ENCODE assay signal across 1 cellular context in the genomic region with DNA sequence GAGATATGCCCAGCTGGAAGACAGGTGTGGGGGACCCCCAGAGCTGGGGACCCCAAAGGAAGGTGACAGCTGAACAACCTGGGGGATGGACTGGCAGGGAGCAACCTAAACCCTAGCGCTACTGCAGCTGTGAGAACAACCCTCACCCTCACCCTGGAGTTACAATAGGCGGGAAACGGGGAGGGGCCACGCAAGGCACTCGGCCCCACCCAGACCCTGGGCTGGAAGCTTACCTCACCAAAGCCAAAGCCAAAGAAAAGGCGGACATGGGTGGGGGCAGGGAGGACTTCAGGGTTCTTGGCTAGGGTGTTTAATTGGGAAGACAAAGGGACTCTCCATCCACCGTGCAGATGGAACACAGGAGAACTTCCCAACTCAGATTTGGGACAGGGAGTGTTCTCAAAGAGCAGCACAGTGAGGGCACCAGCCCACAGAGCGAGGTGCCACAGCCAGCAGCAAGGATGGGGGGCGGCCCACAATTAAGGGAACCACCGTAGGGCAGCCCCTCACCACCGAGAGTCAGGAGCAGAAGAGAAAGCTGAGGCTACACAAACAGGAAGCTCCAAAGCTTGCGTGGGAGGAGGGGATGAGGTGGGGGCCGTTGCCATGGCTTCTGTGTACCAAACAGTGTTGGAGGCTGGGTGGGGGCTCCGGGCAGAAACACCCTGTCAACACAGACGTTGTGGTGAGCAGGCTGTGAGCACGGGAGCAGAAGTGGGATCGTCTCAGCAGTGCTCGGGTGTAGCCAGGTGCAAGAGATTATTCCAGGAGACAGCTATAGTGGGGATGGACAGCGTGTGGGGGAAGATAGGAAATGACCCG.
TF ChIP-seq lines count a peak whose summit lies in the region.

No MANE protein-coding gene starts in this region.

TF ChIP-seq in K562, 482 proteins besides CTCF, POLR2A, EP300 and RAD21 (continued from another document and continues in another):
- TF ChIP-seq, protein P1, sequence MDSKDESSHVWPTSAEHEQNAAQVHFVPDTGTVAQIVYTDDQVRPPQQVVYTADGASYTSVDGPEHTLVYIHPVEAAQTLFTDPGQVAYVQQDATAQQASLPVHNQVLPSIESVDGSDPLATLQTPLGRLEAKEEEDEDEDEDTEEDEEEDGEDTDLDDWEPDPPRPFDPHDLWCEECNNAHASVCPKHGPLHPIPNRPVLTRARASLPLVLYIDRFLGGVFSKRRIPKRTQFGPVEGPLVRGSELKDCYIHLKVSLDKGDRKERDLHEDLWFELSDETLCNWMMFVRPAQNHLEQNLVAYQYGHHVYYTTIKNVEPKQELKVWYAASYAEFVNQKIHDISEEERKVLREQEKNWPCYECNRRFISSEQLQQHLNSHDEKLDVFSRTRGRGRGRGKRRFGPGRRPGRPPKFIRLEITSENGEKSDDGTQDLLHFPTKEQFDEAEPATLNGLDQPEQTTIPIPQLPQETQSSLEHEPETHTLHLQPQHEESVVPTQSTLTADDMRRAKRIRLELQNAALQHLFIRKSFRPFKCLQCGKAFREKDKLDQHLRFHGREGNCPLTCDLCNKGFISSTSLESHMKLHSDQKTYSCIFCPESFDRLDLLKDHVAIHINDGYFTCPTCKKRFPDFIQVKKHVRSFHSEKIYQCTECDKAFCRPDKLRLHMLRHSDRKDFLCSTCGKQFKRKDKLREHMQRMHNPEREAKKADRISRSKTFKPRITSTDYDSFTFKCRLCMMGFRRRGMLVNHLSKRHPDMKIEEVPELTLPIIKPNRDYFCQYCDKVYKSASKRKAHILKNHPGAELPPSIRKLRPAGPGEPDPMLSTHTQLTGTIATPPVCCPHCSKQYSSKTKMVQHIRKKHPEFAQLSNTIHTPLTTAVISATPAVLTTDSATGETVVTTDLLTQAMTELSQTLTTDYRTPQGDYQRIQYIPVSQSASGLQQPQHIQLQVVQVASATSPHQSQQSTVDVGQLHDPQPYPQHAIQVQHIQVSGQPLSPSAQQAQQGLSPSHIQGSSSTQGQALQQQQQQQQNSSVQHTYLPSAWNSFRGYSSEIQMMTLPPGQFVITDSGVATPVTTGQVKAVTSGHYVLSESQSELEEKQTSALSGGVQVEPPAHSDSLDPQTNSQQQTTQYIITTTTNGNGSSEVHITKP (IDR thresholded peaks at IDR 0.05; ENCODE audit: partially characterized antibody) = peak; percentile 2
- TF ChIP-seq FOXP1 (CRISPR knock-in tag; IDR thresholded peaks at IDR 0.05) (peak; percentile 79), SAP30 (IDR thresholded peaks at IDR 0.05; ENCODE audit: borderline replicate concordance, insufficient read depth, low read depth, low read length, poor library complexity, severe bottlenecking) (peak; percentile 13), ETV1 (tag; conservative IDR thresholded peaks at IDR 0.05; ENCODE audit: low read depth) (peak; percentile 77), MYC (IDR thresholded peaks at IDR 0.05; ENCODE audit: low read depth, low read length) (no peak), MYC (CRISPR knock-in tag; IDR thresholded peaks at IDR 0.05; ENCODE audit: borderline replicate concordance, low read depth) (peak; percentile 20; the same call in 1 of the 2 replicates), KDM1A (IDR thresholded peaks at IDR 0.05) (0 out of 4 replicates have a peak, but pooled peaks of 1 of the 2 experiments have one; percentile 19), TAF9B (IDR thresholded peaks at IDR 0.05; ENCODE audit: partially characterized antibody) (peak; percentile 55), FOXJ3 (CRISPR knock-in tag; IDR thresholded peaks at IDR 0.05) (peak; percentile 99), BACH1 (tag; IDR thresholded peaks at IDR 0.05) (no peak), XRCC4 (IDR thresholded peaks at IDR 0.05; ENCODE audit: extremely low read depth, insufficient read depth, insufficient read length) (no peak), RFX1 (IDR thresholded peaks at IDR 0.05) (peak; percentile 95), ATF7 (IDR thresholded peaks at IDR 0.05) (peak; percentile 68), OTX1 (CRISPR knock-in tag; IDR thresholded peaks at IDR 0.05) (peak; percentile 35; the same call in 1 of the 2 replicates), SMARCE1 (IDR thresholded peaks at IDR 0.05) (peak; percentile 69), LCOR (CRISPR knock-in tag; IDR thresholded peaks at IDR 0.05) (0 out of 2 replicates have a peak, but pooled peaks have one; percentile 56), PTTG1 (tag; IDR thresholded peaks at IDR 0.05; ENCODE audit: low read depth) (no peak), MAZ (CRISPR knock-in tag; conservative IDR thresholded peaks at IDR 0.05 in 1 of 2, IDR thresholded peaks at IDR 0.05 in 1 of 2) (peak; percentile 46 to 95; a peak in 3 of 4 replicates), POLR2G (IDR thresholded peaks at IDR 0.05; ENCODE audit: low read depth, low read length) (peak; percentile 64), KDM5B (IDR thresholded peaks at IDR 0.05; ENCODE audit: insufficient replicate concordance, low read depth, low read length) (peak; percentile 23), HNRNPLL (IDR thresholded peaks at IDR 0.05; ENCODE audit: low read depth, low read length, poor library complexity, severe bottlenecking) (peak; percentile 33), CBFA2T2 (conservative IDR thresholded peaks at IDR 0.05) (peak; percentile 33), SMAD1 (IDR thresholded peaks at IDR 0.05; ENCODE audit: low read depth, low read length, partially characterized antibody) (peak; percentile 40), BRD4 (IDR thresholded peaks at IDR 0.05) (0 out of 2 replicates have a peak, but pooled peaks have one; percentile 11), SNRNP70 (optimal IDR thresholded peaks at IDR 0.05; ENCODE audit: low read depth, low read length) (no peak), HDAC1 (IDR thresholded peaks at IDR 0.05) (peak in 1 of 2 experiments; percentile 67; a peak in 1 of 4 replicates), POLR2B (IDR thresholded peaks at IDR 0.05; ENCODE audit: low read depth, partially characterized antibody) (peak; percentile 8), ZKSCAN8 (CRISPR knock-in tag; IDR thresholded peaks at IDR 0.05) (no peak), NFATC3 (IDR thresholded peaks at IDR 0.05) (no peak), POLR2AphosphoS5 (IDR thresholded peaks at IDR 0.05; ENCODE audit: control insufficient read depth, insufficient read depth, low read depth, low read length) (peak; percentile 31; the same call in 1 of the 2 replicates)
- TF ChIP-seq, protein P2, sequence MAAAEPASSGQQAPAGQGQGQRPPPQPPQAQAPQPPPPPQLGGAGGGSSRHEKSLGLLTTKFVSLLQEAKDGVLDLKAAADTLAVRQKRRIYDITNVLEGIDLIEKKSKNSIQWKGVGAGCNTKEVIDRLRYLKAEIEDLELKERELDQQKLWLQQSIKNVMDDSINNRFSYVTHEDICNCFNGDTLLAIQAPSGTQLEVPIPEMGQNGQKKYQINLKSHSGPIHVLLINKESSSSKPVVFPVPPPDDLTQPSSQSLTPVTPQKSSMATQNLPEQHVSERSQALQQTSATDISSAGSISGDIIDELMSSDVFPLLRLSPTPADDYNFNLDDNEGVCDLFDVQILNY (CRISPR knock-in tag; IDR thresholded peaks at IDR 0.05) = 0 out of 2 replicates have a peak, but pooled peaks have one; percentile 61
- TF ChIP-seq, protein P3, sequence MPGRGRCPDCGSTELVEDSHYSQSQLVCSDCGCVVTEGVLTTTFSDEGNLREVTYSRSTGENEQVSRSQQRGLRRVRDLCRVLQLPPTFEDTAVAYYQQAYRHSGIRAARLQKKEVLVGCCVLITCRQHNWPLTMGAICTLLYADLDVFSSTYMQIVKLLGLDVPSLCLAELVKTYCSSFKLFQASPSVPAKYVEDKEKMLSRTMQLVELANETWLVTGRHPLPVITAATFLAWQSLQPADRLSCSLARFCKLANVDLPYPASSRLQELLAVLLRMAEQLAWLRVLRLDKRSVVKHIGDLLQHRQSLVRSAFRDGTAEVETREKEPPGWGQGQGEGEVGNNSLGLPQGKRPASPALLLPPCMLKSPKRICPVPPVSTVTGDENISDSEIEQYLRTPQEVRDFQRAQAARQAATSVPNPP (IDR thresholded peaks at IDR 0.05; ENCODE audit: borderline replicate concordance, insufficient read depth, insufficient read length) = no peak
- TF ChIP-seq, protein P4, sequence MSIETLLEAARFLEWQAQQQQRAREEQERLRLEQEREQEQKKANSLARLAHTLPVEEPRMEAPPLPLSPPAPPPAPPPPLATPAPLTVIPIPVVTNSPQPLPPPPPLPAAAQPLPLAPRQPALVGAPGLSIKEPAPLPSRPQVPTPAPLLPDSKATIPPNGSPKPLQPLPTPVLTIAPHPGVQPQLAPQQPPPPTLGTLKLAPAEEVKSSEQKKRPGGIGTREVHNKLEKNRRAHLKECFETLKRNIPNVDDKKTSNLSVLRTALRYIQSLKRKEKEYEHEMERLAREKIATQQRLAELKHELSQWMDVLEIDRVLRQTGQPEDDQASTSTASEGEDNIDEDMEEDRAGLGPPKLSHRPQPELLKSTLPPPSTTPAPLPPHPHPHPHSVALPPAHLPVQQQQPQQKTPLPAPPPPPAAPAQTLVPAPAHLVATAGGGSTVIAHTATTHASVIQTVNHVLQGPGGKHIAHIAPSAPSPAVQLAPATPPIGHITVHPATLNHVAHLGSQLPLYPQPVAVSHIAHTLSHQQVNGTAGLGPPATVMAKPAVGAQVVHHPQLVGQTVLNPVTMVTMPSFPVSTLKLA (conservative IDR thresholded peaks at IDR 0.05) = peak in 1 of 2 experiments; percentile 60; a peak in 2 of 4 replicates
- TF ChIP-seq, protein P5, sequence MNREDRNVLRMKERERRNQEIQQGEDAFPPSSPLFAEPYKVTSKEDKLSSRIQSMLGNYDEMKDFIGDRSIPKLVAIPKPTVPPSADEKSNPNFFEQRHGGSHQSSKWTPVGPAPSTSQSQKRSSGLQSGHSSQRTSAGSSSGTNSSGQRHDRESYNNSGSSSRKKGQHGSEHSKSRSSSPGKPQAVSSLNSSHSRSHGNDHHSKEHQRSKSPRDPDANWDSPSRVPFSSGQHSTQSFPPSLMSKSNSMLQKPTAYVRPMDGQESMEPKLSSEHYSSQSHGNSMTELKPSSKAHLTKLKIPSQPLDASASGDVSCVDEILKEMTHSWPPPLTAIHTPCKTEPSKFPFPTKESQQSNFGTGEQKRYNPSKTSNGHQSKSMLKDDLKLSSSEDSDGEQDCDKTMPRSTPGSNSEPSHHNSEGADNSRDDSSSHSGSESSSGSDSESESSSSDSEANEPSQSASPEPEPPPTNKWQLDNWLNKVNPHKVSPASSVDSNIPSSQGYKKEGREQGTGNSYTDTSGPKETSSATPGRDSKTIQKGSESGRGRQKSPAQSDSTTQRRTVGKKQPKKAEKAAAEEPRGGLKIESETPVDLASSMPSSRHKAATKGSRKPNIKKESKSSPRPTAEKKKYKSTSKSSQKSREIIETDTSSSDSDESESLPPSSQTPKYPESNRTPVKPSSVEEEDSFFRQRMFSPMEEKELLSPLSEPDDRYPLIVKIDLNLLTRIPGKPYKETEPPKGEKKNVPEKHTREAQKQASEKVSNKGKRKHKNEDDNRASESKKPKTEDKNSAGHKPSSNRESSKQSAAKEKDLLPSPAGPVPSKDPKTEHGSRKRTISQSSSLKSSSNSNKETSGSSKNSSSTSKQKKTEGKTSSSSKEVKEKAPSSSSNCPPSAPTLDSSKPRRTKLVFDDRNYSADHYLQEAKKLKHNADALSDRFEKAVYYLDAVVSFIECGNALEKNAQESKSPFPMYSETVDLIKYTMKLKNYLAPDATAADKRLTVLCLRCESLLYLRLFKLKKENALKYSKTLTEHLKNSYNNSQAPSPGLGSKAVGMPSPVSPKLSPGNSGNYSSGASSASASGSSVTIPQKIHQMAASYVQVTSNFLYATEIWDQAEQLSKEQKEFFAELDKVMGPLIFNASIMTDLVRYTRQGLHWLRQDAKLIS (CRISPR knock-in tag; IDR thresholded peaks at IDR 0.05) = peak; percentile 63; the same call in 1 of the 2 replicates
- TF ChIP-seq, protein P6, sequence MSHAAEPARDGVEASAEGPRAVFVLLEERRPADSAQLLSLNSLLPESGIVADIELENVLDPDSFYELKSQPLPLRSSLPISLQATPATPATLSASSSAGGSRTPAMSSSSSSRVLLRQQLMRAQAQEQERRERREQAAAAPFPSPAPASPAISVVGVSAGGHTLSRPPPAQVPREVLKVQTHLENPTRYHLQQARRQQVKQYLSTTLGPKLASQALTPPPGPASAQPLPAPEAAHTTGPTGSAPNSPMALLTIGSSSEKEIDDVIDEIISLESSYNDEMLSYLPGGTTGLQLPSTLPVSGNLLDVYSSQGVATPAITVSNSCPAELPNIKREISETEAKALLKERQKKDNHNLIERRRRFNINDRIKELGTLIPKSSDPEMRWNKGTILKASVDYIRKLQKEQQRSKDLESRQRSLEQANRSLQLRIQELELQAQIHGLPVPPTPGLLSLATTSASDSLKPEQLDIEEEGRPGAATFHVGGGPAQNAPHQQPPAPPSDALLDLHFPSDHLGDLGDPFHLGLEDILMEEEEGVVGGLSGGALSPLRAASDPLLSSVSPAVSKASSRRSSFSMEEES (CRISPR knock-in tag; IDR thresholded peaks at IDR 0.05) = no peak
- TF ChIP-seq, protein P7, sequence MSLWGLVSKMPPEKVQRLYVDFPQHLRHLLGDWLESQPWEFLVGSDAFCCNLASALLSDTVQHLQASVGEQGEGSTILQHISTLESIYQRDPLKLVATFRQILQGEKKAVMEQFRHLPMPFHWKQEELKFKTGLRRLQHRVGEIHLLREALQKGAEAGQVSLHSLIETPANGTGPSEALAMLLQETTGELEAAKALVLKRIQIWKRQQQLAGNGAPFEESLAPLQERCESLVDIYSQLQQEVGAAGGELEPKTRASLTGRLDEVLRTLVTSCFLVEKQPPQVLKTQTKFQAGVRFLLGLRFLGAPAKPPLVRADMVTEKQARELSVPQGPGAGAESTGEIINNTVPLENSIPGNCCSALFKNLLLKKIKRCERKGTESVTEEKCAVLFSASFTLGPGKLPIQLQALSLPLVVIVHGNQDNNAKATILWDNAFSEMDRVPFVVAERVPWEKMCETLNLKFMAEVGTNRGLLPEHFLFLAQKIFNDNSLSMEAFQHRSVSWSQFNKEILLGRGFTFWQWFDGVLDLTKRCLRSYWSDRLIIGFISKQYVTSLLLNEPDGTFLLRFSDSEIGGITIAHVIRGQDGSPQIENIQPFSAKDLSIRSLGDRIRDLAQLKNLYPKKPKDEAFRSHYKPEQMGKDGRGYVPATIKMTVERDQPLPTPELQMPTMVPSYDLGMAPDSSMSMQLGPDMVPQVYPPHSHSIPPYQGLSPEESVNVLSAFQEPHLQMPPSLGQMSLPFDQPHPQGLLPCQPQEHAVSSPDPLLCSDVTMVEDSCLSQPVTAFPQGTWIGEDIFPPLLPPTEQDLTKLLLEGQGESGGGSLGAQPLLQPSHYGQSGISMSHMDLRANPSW (CRISPR knock-in tag; IDR thresholded peaks at IDR 0.05) = no peak
- TF ChIP-seq, protein P8, sequence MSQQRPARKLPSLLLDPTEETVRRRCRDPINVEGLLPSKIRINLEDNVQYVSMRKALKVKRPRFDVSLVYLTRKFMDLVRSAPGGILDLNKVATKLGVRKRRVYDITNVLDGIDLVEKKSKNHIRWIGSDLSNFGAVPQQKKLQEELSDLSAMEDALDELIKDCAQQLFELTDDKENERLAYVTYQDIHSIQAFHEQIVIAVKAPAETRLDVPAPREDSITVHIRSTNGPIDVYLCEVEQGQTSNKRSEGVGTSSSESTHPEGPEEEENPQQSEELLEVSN (IDR thresholded peaks at IDR 0.05; ENCODE audit: borderline replicate concordance in 1 of 2, extremely low read depth in 1 of 2, insufficient read depth in 1 of 2, insufficient read length in 1 of 2, low read depth in 1 of 2, low read length in 1 of 2, poor library complexity in 1 of 2, severe bottlenecking in 1 of 2) = peak in 1 of 2 experiments; percentile 57
- TF ChIP-seq, protein P9, sequence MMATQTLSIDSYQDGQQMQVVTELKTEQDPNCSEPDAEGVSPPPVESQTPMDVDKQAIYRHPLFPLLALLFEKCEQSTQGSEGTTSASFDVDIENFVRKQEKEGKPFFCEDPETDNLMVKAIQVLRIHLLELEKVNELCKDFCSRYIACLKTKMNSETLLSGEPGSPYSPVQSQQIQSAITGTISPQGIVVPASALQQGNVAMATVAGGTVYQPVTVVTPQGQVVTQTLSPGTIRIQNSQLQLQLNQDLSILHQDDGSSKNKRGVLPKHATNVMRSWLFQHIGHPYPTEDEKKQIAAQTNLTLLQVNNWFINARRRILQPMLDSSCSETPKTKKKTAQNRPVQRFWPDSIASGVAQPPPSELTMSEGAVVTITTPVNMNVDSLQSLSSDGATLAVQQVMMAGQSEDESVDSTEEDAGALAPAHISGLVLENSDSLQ (IDR thresholded peaks at IDR 0.05) = peak; percentile 21; the same call in 1 of the 2 replicates
